8 cellular contexts compared by ENCODE assay signal in genomic region chr14:69048456-69048855, GRCh38.
DNase-seq lines count a peak whose midpoint lies in the region; ATAC-seq and TF ChIP-seq lines count a peak whose summit lies in the region.

No MANE protein-coding gene starts in this region.

- H3K9me2 ChIP-seq in OCI-LY7 (ENCODE audit: insufficient read depth, low read length), result no peaks in the 10 kb centered on the region

- no peak overlapping the region for H3K4me3 Mint-ChIP-seq in activated naive CD8-positive, alpha-beta T cell treated with anti-CD3 and anti-CD28 coated beads, Interleukin-2, amount 50 U/mL, for 24 hours
- H3K4me3 Mint-ChIP-seq in progenitor cell of endocrine pancreas (ENCODE audit: low read depth), result no peak overlapping the region

- no peaks in the 10 kb centered on the region for H3K79me2 ChIP-seq in OCI-LY7 (ENCODE audit: insufficient read depth, low read depth, low read length)

- no peaks in the 10 kb centered on the region for H3K9me3 Mint-ChIP-seq in activated naive CD8-positive, alpha-beta T cell treated with anti-CD3 and anti-CD28 coated beads, Interleukin-2, amount 50 U/mL, for 24 hours
- H3K9me3 Mint-ChIP-seq in progenitor cell of endocrine pancreas (ENCODE audit: low read depth), result no peaks in the 10 kb centered on the region

- no peaks in the 10 kb centered on the region for H3K9me3 ChIP-seq in OCI-LY7 (ENCODE audit: low read length)

- intact Hi-C loops in OCI-LY7 (cut with micrococcal nuclease; ENCODE audit: unreplicated experiment), result no loop called here

- H3K36me3 ChIP-seq in brain microvascular endothelial cell (replicated peaks) (peaks cover 2% of the 10 kb centered on the region), OCI-LY7 (ENCODE audit: insufficient read depth, low read length) (peaks cover 7% of the 10 kb centered on the region)

- no peak overlapping the region for H3K27ac Mint-ChIP-seq in activated naive CD8-positive, alpha-beta T cell treated with anti-CD3 and anti-CD28 coated beads, Interleukin-2, amount 50 U/mL, for 24 hours
- H3K27ac Mint-ChIP-seq in progenitor cell of endocrine pancreas, result no peak overlapping the region

- no peak overlapping the region for H3K27ac ChIP-seq in brain microvascular endothelial cell
- no peak overlapping the region for H3K27ac ChIP-seq in OCI-LY7 (ENCODE audit: low read depth, low read length, poor library complexity, severe bottlenecking)

- POLR2A ChIA-PET in OCI-LY7 (lab: Charles Lee), result interaction anchor here (1.0 to 1.3 kb wide), 2 partner anchors 9 kb away, joined by 3 to 4 read pairs; no protein-coding TSS in a partner anchor

- H3K4me1 Mint-ChIP-seq in activated naive CD8-positive, alpha-beta T cell treated with anti-CD3 and anti-CD28 coated beads, Interleukin-2, amount 50 U/mL, for 24 hours, result peaks cover 3% of the 10 kb centered on the region
- H3K4me1 Mint-ChIP-seq in progenitor cell of endocrine pancreas (ENCODE audit: low read depth), result peaks cover 25% of the 10 kb centered on the region

- H3K4me2 ChIP-seq in OCI-LY7 (ENCODE audit: low read length), result no peak overlapping the region

- TF ChIP-seq CTCF in progenitor cell of endocrine pancreas (IDR thresholded peaks at IDR 0.05; ENCODE audit: unreplicated experiment), result no peak
- no peak for TF ChIP-seq CTCF in brain microvascular endothelial cell (IDR thresholded peaks at IDR 0.05; ENCODE audit: low read depth, low read length, missing control alignments)
- TF ChIP-seq CTCF in OCI-LY7 (conservative IDR thresholded peaks at IDR 0.05; ENCODE audit: low read length), result no peak

- no peaks in the 10 kb centered on the region for H3K27me3 ChIP-seq in brain microvascular endothelial cell (replicated peaks)

- BruUV-seq in OCI-LY7 (replicated peaks; lab: Mats Ljungman, UMichigan), result no TSS peak

- H2AFZ ChIP-seq in OCI-LY7 (ENCODE audit: low read length), result no peak overlapping the region

- DNase-seq in DMS153 treated with DMSO at 0.1 percent for 48 hours (lab: John Stamatoyannopoulos, UW; ENCODE audit: unreplicated experiment) (peak; percentile 11), DMS153 (lab: John Stamatoyannopoulos, UW) (no peak), NCI-H128 (lab: John Stamatoyannopoulos, UW; ENCODE audit: unreplicated experiment) (peak; percentile 12), lung microvascular endothelial cell (ENCODE audit: low read depth in 2 of 2) (peak; percentile 52 to 80), progenitor cell of endocrine pancreas (ENCODE audit: low spot score, unreplicated experiment) (no peak), brain microvascular endothelial cell (no peak), OCI-LY7 (ENCODE audit: low spot score) (no peak)
- DNase-seq in activated naive CD8-positive, alpha-beta T cell treated with anti-CD3 and anti-CD28 coated beads, Interleukin-2, amount 50 U/mL, for 24 hours, result no peak

- H3K27me3 Mint-ChIP-seq in activated naive CD8-positive, alpha-beta T cell treated with anti-CD3 and anti-CD28 coated beads, Interleukin-2, amount 50 U/mL, for 24 hours, result no peaks in the 10 kb centered on the region
- no peaks in the 10 kb centered on the region for H3K27me3 Mint-ChIP-seq in progenitor cell of endocrine pancreas

- ATAC-seq in activated naive CD8-positive, alpha-beta T cell treated with anti-CD3 and anti-CD28 coated beads, Interleukin-2, amount 50 U/mL, for 24 hours, result peak; percentile 20

- peaks cover 4% of the 10 kb centered on the region for H3K36me3 Mint-ChIP-seq in activated naive CD8-positive, alpha-beta T cell treated with anti-CD3 and anti-CD28 coated beads, Interleukin-2, amount 50 U/mL, for 24 hours (ENCODE audit: low read depth)
- peaks cover 3% of the 10 kb centered on the region for H3K36me3 Mint-ChIP-seq in progenitor cell of endocrine pancreas (ENCODE audit: insufficient read depth)

- peaks cover 15% of the 10 kb centered on the region for H3K4me1 ChIP-seq in OCI-LY7 (ENCODE audit: insufficient read depth, low read length, poor library complexity, severe bottlenecking)

- H3K4me3 ChIP-seq in brain microvascular endothelial cell (ENCODE audit: low read depth, low read length), result no peak overlapping the region
- no peak overlapping the region for H3K4me3 ChIP-seq in OCI-LY7 (ENCODE audit: low read depth, low read length, poor library complexity, severe bottlenecking)

- H4K20me1 ChIP-seq in OCI-LY7 (ENCODE audit: insufficient read depth, low read length), result no peaks in the 10 kb centered on the region

- CTCF ChIA-PET in OCI-LY7 (lab: Charles Lee; ENCODE audit: unreplicated experiment), result no interaction called here

- in situ Hi-C loops in brain microvascular endothelial cell (cut with HindIII; ENCODE audit: low pct_ligation_motif_present, low sequenced_read_pairs), result no loop called here

Comparison
In these comparisons a context has a peak if more than half of its experiments do, and no peak if none do; other contexts are left out.
1. DNase-seq: peak in DMS153 treated with DMSO at 0.1 percent for 48 hours (single experiment), NCI-H128 (single experiment) and lung microvascular endothelial cell (2 of 2); none in DMS153 (single experiment), activated naive CD8-positive, alpha-beta T cell treated with anti-CD3 and anti-CD28 coated beads, Interleukin-2, amount 50 U/mL, for 24 hours (single experiment), progenitor cell of endocrine pancreas (single experiment), brain microvascular endothelial cell (single experiment) and OCI-LY7 (single experiment).